ENCODE assay signal across 1 cellular context in genomic region chr3:108453541-108454057, GRCh38.
TF ChIP-seq lines count a peak whose summit lies in the region.

No MANE protein-coding gene starts in this region.

TF ChIP-seq in GM23338, 12 proteins besides CTCF, POLR2A, EP300 and RAD21 (continued from another document):
- TF ChIP-seq ETS1 (IDR thresholded peaks at IDR 0.05) = no peak
- no peak for TF ChIP-seq ZNF331 (CRISPR knock-in tag; IDR thresholded peaks at IDR 0.05; ENCODE audit: low read depth)
- no peak for TF ChIP-seq POLR2AphosphoS5 (IDR thresholded peaks at IDR 0.05; ENCODE audit: low read depth)
- no peak for TF ChIP-seq NANOG (IDR thresholded peaks at IDR 0.05; ENCODE audit: borderline replicate concordance)
- TF ChIP-seq ZNF462 (CRISPR knock-in tag; IDR thresholded peaks at IDR 0.05) = no peak
- TF ChIP-seq STAT1 (IDR thresholded peaks at IDR 0.05; ENCODE audit: unreplicated experiment) = no peak
- TF ChIP-seq CREB1 (CRISPR knock-in tag; IDR thresholded peaks at IDR 0.05; ENCODE audit: low read depth) = no peak
- TF ChIP-seq EZH2phosphoT487 (IDR thresholded peaks at IDR 0.05; ENCODE audit: unreplicated experiment) = no peak
